13 cellular contexts compared by ENCODE assay signal in genomic region chr10:6402349-6402709, GRCh38.
"Had no signal": no experiment of that assay in that cellular context is flagged by ENCODE, and none has a peak within 500 bp of the region (broad histone marks: within the 10 kb centered on the region; RNA-seq: fewer than 3 reads in every experiment).

No MANE protein-coding gene starts in this region.

- H3K9me3 Mint-ChIP-seq: activated B cell treated with CpG ODN at 0.5 μM for 24 hours; activated CD8-positive, alpha-beta T cell treated with anti-CD3 and anti-CD28 coated beads for 36 hours; activated naive CD8-positive, alpha-beta T cell treated with anti-CD3 and anti-CD28 coated beads, Interleukin-2, amount 10 ng/mL, durations not matched to agents 7 days and 5 days; activated T-helper 2 cell treated with anti-CD3 and anti-CD28 coated beads, Interferon-gamma antibody, Interleukin-2, Interleukin-4, amounts not matched to agents 10 μg/mL and 5 μg/mL and 100 μg/mL, durations not matched to agents 14 hours and 24 hours and 36 hours; effector memory CD8-positive, alpha-beta T cell; naive thymus-derived CD8-positive, alpha-beta T cell; T-helper 2 cell treated with Interferon-gamma antibody and Interleukin-4, amounts not matched to agents 5 μg/mL and 100 μg/mL, for 36 hours had no signal

- H3K36me3 Mint-ChIP-seq: naive thymus-derived CD8-positive, alpha-beta T cell had no signal

- H3K4me3 ChIP-seq: body of pancreas, hepatocyte had no signal

- FAIRE-seq: pancreas, urothelium cell line had no signal

- H3K9me3 ChIP-seq: body of pancreas, pancreas, spleen, tibial artery had no signal

- H3K36me3 ChIP-seq: pancreas, spleen, tibial artery had no signal

- H3K79me2 ChIP-seq: hepatocyte had no signal

- H3K27ac ChIP-seq: hepatocyte had no signal

- H3K27me3 ChIP-seq: body of pancreas, hepatocyte, pancreas, spleen, tibial artery had no signal

- H3K27ac Mint-ChIP-seq: activated B cell treated with CpG ODN at 0.5 μM for 24 hours; activated CD8-positive, alpha-beta T cell treated with anti-CD3 and anti-CD28 coated beads for 36 hours; activated naive CD8-positive, alpha-beta T cell treated with anti-CD3 and anti-CD28 coated beads, Interleukin-2, amount 10 ng/mL, durations not matched to agents 7 days and 5 days; activated T-helper 2 cell treated with anti-CD3 and anti-CD28 coated beads, Interferon-gamma antibody, Interleukin-2, Interleukin-4, amounts not matched to agents 10 μg/mL and 5 μg/mL and 100 μg/mL, durations not matched to agents 14 hours and 24 hours and 36 hours; T-helper 2 cell treated with Interferon-gamma antibody and Interleukin-4, amounts not matched to agents 5 μg/mL and 100 μg/mL, for 36 hours had no signal

- DNase-seq: activated B cell treated with CpG ODN at 0.5 μM for 24 hours; activated naive CD8-positive, alpha-beta T cell treated with anti-CD3 and anti-CD28 coated beads, Interleukin-2, amount 10 ng/mL, durations not matched to agents 7 days and 5 days had no signal

- H3K27me3 Mint-ChIP-seq: effector memory CD8-positive, alpha-beta T cell had no signal
